22 cellular contexts compared by ENCODE assay signal in genomic region chr11:94243571-94244229, GRCh38.
"Had no signal": no experiment of that assay in that cellular context is flagged by ENCODE, and none has a peak within 500 bp of the region (broad histone marks: within the 10 kb centered on the region; RNA-seq: fewer than 3 reads in every experiment).

No MANE protein-coding gene starts in this region.

- H3K27ac ChIP-seq: heart left ventricle, neutrophil, skin epidermis, stomach, thoracic aorta, transverse colon had no signal

- H3K36me3 ChIP-seq: heart left ventricle, neutrophil, stomach, thoracic aorta, transverse colon had no signal

- DNase-seq: effector memory CD4-positive, alpha-beta T cell; heart left ventricle; hippocampal formation; kidney glomerular epithelial cell; mammary epithelial cell; mucosa of descending colon; posterior cingulate gyrus; stimulated activated CD4-positive, alpha-beta T cell treated with anti-CD3 and anti-CD28 coated beads, Interleukin-2, amount 100 ng/mL, for 24 hours; stimulated activated CD4-positive, alpha-beta T cell treated with anti-CD3 and anti-CD28 coated beads, Interleukin-4, amount 100 ng/mL, for 4 hours; stimulated activated naive CD4-positive, alpha-beta T cell; stomach; substantia nigra; transverse colon had no signal

- H3K4me3 Mint-ChIP-seq: nephron had no signal

- H3K4me1 Mint-ChIP-seq: nephron had no signal

- H3K9me3 Mint-ChIP-seq: nephron had no signal

- H3K27ac Mint-ChIP-seq: nephron had no signal

- H3K27me3 ChIP-seq: heart left ventricle, neutrophil, transverse colon had no signal

- H3K4me1 ChIP-seq: heart left ventricle, stomach, transverse colon had no signal

- FAIRE-seq: endometrium, frontal cortex, islet of Langerhans had no signal

- ATAC-seq: esophagus mucosa, heart left ventricle, mucosa of descending colon, sciatic nerve had no signal

- H3K4me3 ChIP-seq: heart left ventricle, mucosa of descending colon, skin epidermis, stomach, thoracic aorta, transverse colon had no signal
